13 cellular contexts compared by ENCODE assay signal in genomic region chr9:36142510-36143161, GRCh38. TPM values are rescaled to one million over a fixed set of nuclear protein-coding genes. Genes with fewer than 3 reads are reported as not detected.
DNase-seq lines count a peak whose midpoint lies in the region; ATAC-seq and TF ChIP-seq lines count a peak whose summit lies in the region.
"Had no signal": no experiment of that assay in that cellular context is flagged by ENCODE, and none has a peak within 500 bp of the region (broad histone marks: within the 10 kb centered on the region; RNA-seq: fewer than 3 reads in every experiment).

No MANE protein-coding gene starts in this region.

- peaks cover 6% of the 10 kb centered on the region for H4K20me1 ChIP-seq in osteoblast (ENCODE audit: insufficient read depth, low read length)

- peak overlapping the region; percentile 81 for H3K4me3 Mint-ChIP-seq in CD8-positive, alpha-beta T cell
- no peak overlapping the region for H3K4me3 Mint-ChIP-seq in mesothelial cell of epicardium

- peaks cover 49% of the 10 kb centered on the region for H3K79me2 ChIP-seq in osteoblast (ENCODE audit: insufficient read depth, low read length)

- no peaks in the 10 kb centered on the region for H3K36me3 ChIP-seq in CD8-positive, alpha-beta T cell (ENCODE audit: insufficient read depth, low read length)
- no peaks in the 10 kb centered on the region for H3K36me3 ChIP-seq in Peyer's patch
- H3K36me3 ChIP-seq in esophagus muscularis mucosa: peaks cover 0 to 14% (median 0%) of the 10 kb centered on the region in 4 donors
- H3K36me3 ChIP-seq in osteoblast (ENCODE audit: insufficient read depth, low read length): peaks cover 9% of the 10 kb centered on the region

- POLR2A ChIA-PET in CD8-positive, alpha-beta T cell (lab: Charles Lee): interaction anchor here (1.2 kb wide), 1 partner anchor 9 kb away, joined by 4 read pairs; no protein-coding TSS in a partner anchor

- H3K4me1 Mint-ChIP-seq in CD8-positive, alpha-beta T cell (ENCODE audit: low read depth): peaks cover 95% of the 10 kb centered on the region
- H3K4me1 Mint-ChIP-seq in mesothelial cell of epicardium: peaks cover 28% of the 10 kb centered on the region

- no peak for DNase-seq in CD8-positive, alpha-beta T cell
- DNase-seq in Peyer's patch (no peak), esophagus muscularis mucosa (ENCODE audit: extremely low spot score) (no peak), osteoblast (ENCODE audit: insufficient read length, low spot score, missing footprints) (peak; percentile 72), mesothelial cell of epicardium (ENCODE audit: low spot score in 2 of 2, unreplicated experiment in 2 of 2) (no peak)
- DNase-seq in activated CD4-positive, alpha-beta T cell treated with anti-CD3 and anti-CD28 coated beads for 1 hour: no peak
- DNase-seq: EL, glutamatergic neuron, HCEC 1CT, NCI-H1694 treated with DMSO at 0.1 percent for 48 hours had no signal

- peaks cover 7% of the 10 kb centered on the region for H3K9me3 Mint-ChIP-seq in CD8-positive, alpha-beta T cell
- H3K9me3 Mint-ChIP-seq in mesothelial cell of epicardium: peaks cover 13% of the 10 kb centered on the region

- peak overlapping the region; percentile 93 for H3K27ac Mint-ChIP-seq in CD8-positive, alpha-beta T cell
- H3K27ac Mint-ChIP-seq in mesothelial cell of epicardium: no peak overlapping the region

- TF ChIP-seq CTCF in CD8-positive, alpha-beta T cell (IDR thresholded peaks at IDR 0.05): no peak
- TF ChIP-seq CTCF in Peyer's patch (IDR thresholded peaks at IDR 0.05): peak in 1 of 6 experiments; percentile 4
- no peak for TF ChIP-seq CTCF in esophagus muscularis mucosa (IDR thresholded peaks at IDR 0.05)
- no peak for TF ChIP-seq CTCF in osteoblast (IDR thresholded peaks at IDR 0.05; ENCODE audit: extremely low read depth, low read depth, low read length)
- no peak for TF ChIP-seq CTCF in mesothelial cell of epicardium (IDR thresholded peaks at IDR 0.05; ENCODE audit: unreplicated experiment)

- intact Hi-C loops in CD8-positive, alpha-beta T cell (cut with DNase I, micrococcal nuclease): no loop called here
- intact Hi-C loops in esophagus muscularis mucosa (cut with DNase I): no loop called here

- H3K9me3 ChIP-seq in CD8-positive, alpha-beta T cell (ENCODE audit: low read length): no peaks in the 10 kb centered on the region
- H3K9me3 ChIP-seq in Peyer's patch: no peaks in the 10 kb centered on the region
- H3K9me3 ChIP-seq in esophagus muscularis mucosa: no peaks in the 10 kb centered on the region
- H3K9me3 ChIP-seq in osteoblast (ENCODE audit: low read depth, low read length): no peaks in the 10 kb centered on the region

- peak; percentile 18 for ATAC-seq in CD8-positive, alpha-beta T cell
- ATAC-seq in HG03039 (IDR thresholded peaks at IDR 0.05; ENCODE audit: unreplicated experiment) (no peak), HG02885 (IDR thresholded peaks at IDR 0.05; ENCODE audit: poor library complexity, unreplicated experiment) (no peak)

- TF ChIP-seq EP300 in esophagus muscularis mucosa (IDR thresholded peaks at IDR 0.05): no peak

- peak overlapping the region; percentile 57 for H3K27ac ChIP-seq in CD8-positive, alpha-beta T cell (ENCODE audit: low read depth, low read length)
- H3K27ac ChIP-seq in Peyer's patch (peak overlapping the region; percentile 79 to 85 (median 82)), esophagus muscularis mucosa (replicated peaks in 1 of 4) (peak overlapping the region; percentile 88 to 94 (median 91)), osteoblast (ENCODE audit: low read depth, low read length) (no peak overlapping the region)

- H3K4me2 ChIP-seq in osteoblast (ENCODE audit: insufficient read depth, low read length): peak overlapping the region; percentile 19

- H3K27me3 ChIP-seq in CD8-positive, alpha-beta T cell (ENCODE audit: insufficient read depth, low read length): no peaks in the 10 kb centered on the region
- no peaks in the 10 kb centered on the region for H3K27me3 ChIP-seq in Peyer's patch
- no peaks in the 10 kb centered on the region for H3K27me3 ChIP-seq in esophagus muscularis mucosa
- no peaks in the 10 kb centered on the region for H3K27me3 ChIP-seq in osteoblast (ENCODE audit: insufficient read depth, low read length)

- WGBS in esophagus muscularis mucosa: 25% methylated on average over 12 of the region's 12 CpGs

- CTCF ChIA-PET in CD8-positive, alpha-beta T cell (lab: Charles Lee): interaction anchor here (0.7 to 4.0 kb wide), 3 partner anchors 17 to 39 kb away, joined by 3 to 26 read pairs (median 3); no protein-coding TSS in a partner anchor

- peaks cover 26% of the 10 kb centered on the region for H3K36me3 Mint-ChIP-seq in CD8-positive, alpha-beta T cell
- peaks cover 19% of the 10 kb centered on the region for H3K36me3 Mint-ChIP-seq in mesothelial cell of epicardium

- peak overlapping the region; percentile 55 for H2AFZ ChIP-seq in osteoblast (ENCODE audit: low read length)

- H3K4me1 ChIP-seq in CD8-positive, alpha-beta T cell (ENCODE audit: insufficient read depth, low read length): peaks cover 94% of the 10 kb centered on the region
- H3K4me1 ChIP-seq in Peyer's patch: peaks cover 9 to 69% (median 24%) of the 10 kb centered on the region in 4 donors
- H3K4me1 ChIP-seq in esophagus muscularis mucosa: peaks cover 37 to 100% (median 89%) of the 10 kb centered on the region in 4 donors
- H3K4me1 ChIP-seq in osteoblast (ENCODE audit: insufficient read depth, low read length): peaks cover 10% of the 10 kb centered on the region

- no peaks in the 10 kb centered on the region for H3K27me3 Mint-ChIP-seq in CD8-positive, alpha-beta T cell (ENCODE audit: low read depth)
- H3K27me3 Mint-ChIP-seq in mesothelial cell of epicardium (ENCODE audit: low read depth): peaks cover 12% of the 10 kb centered on the region

- TF ChIP-seq POLR2A in Peyer's patch (IDR thresholded peaks at IDR 0.05) (no peak), esophagus muscularis mucosa (IDR thresholded peaks at IDR 0.05; ENCODE audit: low read depth) (no peak)

- peak overlapping the region; percentile 42 for H3K4me3 ChIP-seq in CD8-positive, alpha-beta T cell (ENCODE audit: low read depth, low read length)
- peak overlapping the region; percentile 9 to 38 (median 28) for H3K4me3 ChIP-seq in Peyer's patch
- peak overlapping the region; percentile 38 to 45 (median 41) for H3K4me3 ChIP-seq in esophagus muscularis mucosa
- no peak overlapping the region for H3K4me3 ChIP-seq in osteoblast (ENCODE audit: insufficient read depth, low read length)

RNA-seq across cellular contexts. Expression of gene GLIPR2, which starts 6.1 kb away (rescaled TPM):
- total RNA-seq in CD8-positive, alpha-beta T cell: 10 to 100 TPM in 1 of 2 experiments, 1 to 10 TPM in 1; 8.6 to 10.2 TPM
- total RNA-seq in Peyer's patch (10 to 100 TPM in 2 of 4 donors, 1 to 10 TPM in 2; 8.6 to 31.4 (median 11.6) TPM), esophagus muscularis mucosa (10 to 100 TPM; 51.3 to 84.9 (median 59.6) TPM), osteoblast (33.3 and 38.4 TPM in 2 replicates), mesothelial cell of epicardium (31.3 to 34.1 TPM (median 33.3 TPM) in 3 replicates)

RNA-seq across cellular contexts. Expression of gene CCIN, which starts 26.6 kb away (rescaled TPM):
- total RNA-seq in CD8-positive, alpha-beta T cell: under 1 TPM; 0.16 to 0.56 TPM
- total RNA-seq in Peyer's patch (not detected), esophagus muscularis mucosa (1 to 10 TPM in 1 of 4 donors, under 1 TPM in 3; 0.39 to 1.0 (median 0.46) TPM), osteoblast (1.2 and 2.2 TPM in 2 replicates), mesothelial cell of epicardium (0.33 to 0.52 TPM (median 0.40 TPM) in 3 replicates)
- total RNA-seq: activated CD8-positive, alpha-beta memory T cell treated with anti-CD3 and anti-CD28 coated beads for 36 hours had no signal

RNA-seq across cellular contexts. Expression of gene CLTA, which starts 48.1 kb away (rescaled TPM):
- total RNA-seq in CD8-positive, alpha-beta T cell: 10 to 100 TPM; 39.1 to 39.6 TPM
- 100 to 1,000 TPM; 131 to 150 (median 133) TPM for total RNA-seq in Peyer's patch
- 100 to 1,000 TPM; 125 to 178 (median 159) TPM for total RNA-seq in esophagus muscularis mucosa
- total RNA-seq in osteoblast: 253 and 262 TPM in 2 replicates
- 173 to 181 TPM (median 180 TPM) in 3 replicates for total RNA-seq in mesothelial cell of epicardium
